1 cellular context compared by ENCODE assay signal in genomic region chr3:188234172-188234571, GRCh38.
TF ChIP-seq lines count a peak whose summit lies in the region.

No MANE protein-coding gene starts in this region.

TF ChIP-seq in HepG2, 621 proteins besides CTCF, POLR2A, EP300 and RAD21 (continued from another document):
- no peak for TF ChIP-seq ZBTB10 (CRISPR knock-in tag; IDR thresholded peaks at IDR 0.05; ENCODE audit: borderline replicate concordance)
- TF ChIP-seq ZNF280B (CRISPR knock-in tag; IDR thresholded peaks at IDR 0.05; ENCODE audit: borderline replicate concordance), result no peak
- TF ChIP-seq SRSF9 (IDR thresholded peaks at IDR 0.05; ENCODE audit: borderline replicate concordance, insufficient read depth, low read depth, low read length, poor library complexity, severe bottlenecking), result no peak
- TF ChIP-seq RNF2 (conservative IDR thresholded peaks at IDR 0.05; ENCODE audit: low read depth), result no peak
- no peak for TF ChIP-seq PRPF4 (IDR thresholded peaks at IDR 0.05; ENCODE audit: low read depth, low read length, poor library complexity, severe bottlenecking)
TF ChIP-seq in HepG2: peak in this region for 0.
